Comparison of ENCODE assay signal across 1 cellular context in genomic region chr2:232928564-232929302, GRCh38.
TF ChIP-seq lines count a peak whose summit lies in the region.

No MANE protein-coding gene starts in this region.

TF ChIP-seq in H1, 55 proteins besides CTCF, POLR2A, EP300 and RAD21 (continued from another document):
- TF ChIP-seq E2F6 (IDR thresholded peaks at IDR 0.05) (no peak), SRF (IDR thresholded peaks at IDR 0.05; ENCODE audit: low read depth, low read length) (no peak), RFX5 (IDR thresholded peaks at IDR 0.05; ENCODE audit: borderline replicate concordance, low read depth, low read length) (no peak), SUZ12 (IDR thresholded peaks at IDR 0.05; ENCODE audit: low read length) (peak; percentile 81), POU5F1 (IDR thresholded peaks at IDR 0.05; ENCODE audit: low read depth, low read length) (no peak), EZH2 (IDR thresholded peaks at IDR 0.05; ENCODE audit: low read depth, low read length, severe bottlenecking) (peak; percentile 74)
